In the genomic region with DNA sequence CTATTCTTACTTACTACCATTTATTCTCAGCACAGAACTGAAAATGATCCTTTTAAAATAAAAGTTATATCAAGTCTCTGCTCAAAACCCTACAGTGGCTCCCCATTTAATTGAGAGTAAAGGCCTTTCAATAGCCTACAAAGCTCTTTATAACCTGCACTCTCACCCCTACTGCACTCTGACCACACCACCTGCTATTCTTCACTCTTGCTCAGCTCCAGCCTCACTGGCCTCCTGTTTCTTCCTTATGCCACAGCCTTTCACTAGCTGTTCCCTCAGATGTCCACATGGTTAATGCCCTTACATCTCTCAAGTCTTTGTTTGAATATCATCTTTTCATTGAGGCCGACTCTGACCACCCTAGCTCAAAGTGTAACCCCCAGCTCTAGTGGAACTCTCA, we compare ENCODE assay signal across 23 cellular contexts.
"Had no signal": no experiment of that assay in that cellular context is flagged by ENCODE, and none has a peak within 500 bp of the region (broad histone marks: within the 10 kb centered on the region; RNA-seq: fewer than 3 reads in every experiment).

No MANE protein-coding gene starts in this region.

- H3K4me3 Mint-ChIP-seq: IgD-negative memory B cell had no signal

- H3K9me3 Mint-ChIP-seq: IgD-negative memory B cell had no signal

- H3K4me1 Mint-ChIP-seq: IgD-negative memory B cell had no signal

- H3K27me3 Mint-ChIP-seq: IgD-negative memory B cell had no signal

- DNase-seq: Kasumi-1; MV-4-11; NCI-H1048; NCI-H1105; NCI-H1417 treated with DMSO at 0.1 percent for 48 hours; NCI-H146; NCI-H1694 treated with DMSO at 0.1 percent for 48 hours; NCI-H1930; NCI-H2081; NCI-H2107; NCI-H2227 treated with DMSO at 0.1 percent for 48 hours; NCI-H524; NCI-H526 treated with DMSO at 0.1 percent for 48 hours; NCI-H774; NK-92 treated with Interleukin-12 subunit alpha and Interleukin-12 subunit beta, amount 100 ng/mL, for 24 hours; PC-3; SHP77 treated with DMSO at 0.1 percent for 48 hours; SJCRH30 had no signal

- ATAC-seq: K562, Panc1, PC-3, Right ventricle myocardium inferior, SK-N-SH treated with all-trans-retinoic acid at 6 μM for 48 hours had no signal
